Comparison of ENCODE assay signal across 8 cellular contexts in genomic region chr10:105837951-105838350, GRCh38.
DNase-seq lines count a peak whose midpoint lies in the region; ATAC-seq and TF ChIP-seq lines count a peak whose summit lies in the region.

No MANE protein-coding gene starts in this region.

- no peak overlapping the region for H3K4me2 ChIP-seq in SK-N-SH

- no peaks in the 10 kb centered on the region for H3K27me3 Mint-ChIP-seq in stimulated activated naive CD8-positive, alpha-beta T cell treated with anti-CD3 and anti-CD28 coated beads, Interleukin-15, amount 100 ng/mL, for 72 hours

- H3K4me1 ChIP-seq in SK-N-SH (ENCODE audit: control insufficient read depth in 1 of 2, insufficient read depth in 2 of 2, low read depth in 1 of 2, low read length in 1 of 2) = no peaks in the 10 kb centered on the region; a peak in 2 of 4 replicates
- no peaks in the 10 kb centered on the region for H3K4me1 ChIP-seq in left ventricle myocardium inferior

- H3K27me3 ChIP-seq in SK-N-SH (ENCODE audit: insufficient read depth) (no peaks in the 10 kb centered on the region), left ventricle myocardium inferior (ENCODE audit: low read depth) (peaks cover 4% of the 10 kb centered on the region)

- H3K4me3 ChIP-seq in SK-N-SH (ENCODE audit: low read depth in 2 of 2, low read length in 1 of 2) = peak overlapping the region in 1 of 2 experiments; percentile 14; a peak in 1 of 4 replicates
- H3K4me3 ChIP-seq in left ventricle myocardium inferior = peak overlapping the region; percentile 53

- H3K79me2 ChIP-seq in SK-N-SH (ENCODE audit: insufficient read depth) = no peaks in the 10 kb centered on the region

- POLR2A ChIA-PET in SK-N-SH (lab: Yijun Ruan, JAX) (no interaction called here), RWPE1 (lab: Yijun Ruan, JAX; ENCODE audit: low non-redundant PET) (no interaction called here)

- no peak for TF ChIP-seq EP300 in SK-N-SH (IDR thresholded peaks at IDR 0.05; ENCODE audit: borderline replicate concordance in 1 of 2, low read depth in 1 of 2, low read length in 1 of 2)

- intact Hi-C loops in left ventricle myocardium inferior (cut with micrococcal nuclease) = no loop called here

- ATAC-seq in SK-N-SH treated with all-trans-retinoic acid at 6 μM for 48 hours = no peak
- ATAC-seq in HG02973 (IDR thresholded peaks at IDR 0.05; ENCODE audit: unreplicated experiment) = peak; percentile 93
- peak; percentile 94 for ATAC-seq in stimulated activated naive CD8-positive, alpha-beta T cell treated with anti-CD3 and anti-CD28 coated beads, Interleukin-15, amount 100 ng/mL, for 72 hours

- H3K36me3 ChIP-seq in SK-N-SH (replicated peaks in 1 of 2; ENCODE audit: control insufficient read depth in 1 of 2, insufficient read depth in 2 of 2, low read length in 1 of 2) (no peaks in the 10 kb centered on the region), left ventricle myocardium inferior (no peaks in the 10 kb centered on the region)

- TF ChIP-seq CTCF in SK-N-SH (IDR thresholded peaks at IDR 0.05) (no peak), RWPE1 (conservative IDR thresholded peaks at IDR 0.05; ENCODE audit: low read depth) (no peak), left ventricle myocardium inferior (IDR thresholded peaks at IDR 0.05; ENCODE audit: borderline replicate concordance) (no peak)

- no peaks in the 10 kb centered on the region for H3K9me3 ChIP-seq in SK-N-SH
- H3K9me3 ChIP-seq in left ventricle myocardium inferior (replicated peaks) = no peaks in the 10 kb centered on the region

- H3K9me2 ChIP-seq in SK-N-SH = no peaks in the 10 kb centered on the region

- WGBS in SK-N-SH (ENCODE audit: low lambda C conversion rate) = 39% methylated on average over 2 of the region's 2 CpGs

- peak overlapping the region; percentile 27 to 79 for H3K27ac Mint-ChIP-seq in stimulated activated naive CD8-positive, alpha-beta T cell treated with anti-CD3 and anti-CD28 coated beads, Interleukin-15, amount 100 ng/mL, for 72 hours

- peaks cover 13% of the 10 kb centered on the region for H3K4me1 Mint-ChIP-seq in stimulated activated naive CD8-positive, alpha-beta T cell treated with anti-CD3 and anti-CD28 coated beads, Interleukin-15, amount 100 ng/mL, for 72 hours

- no peak overlapping the region for H3K9ac ChIP-seq in SK-N-SH

- no peak for TF ChIP-seq RAD21 in SK-N-SH (IDR thresholded peaks at IDR 0.05; ENCODE audit: low read length)

- H2AFZ ChIP-seq in SK-N-SH (ENCODE audit: low read depth) = no peak overlapping the region

- no peaks in the 10 kb centered on the region for H3K9me3 Mint-ChIP-seq in stimulated activated naive CD8-positive, alpha-beta T cell treated with anti-CD3 and anti-CD28 coated beads, Interleukin-15, amount 100 ng/mL, for 72 hours

- H3K4me3 Mint-ChIP-seq in stimulated activated naive CD8-positive, alpha-beta T cell treated with anti-CD3 and anti-CD28 coated beads, Interleukin-15, amount 100 ng/mL, for 72 hours = peak overlapping the region; percentile 71 to 81

- CTCF ChIA-PET in SK-N-SH (lab: Yijun Ruan, JAX) (no interaction called here), RWPE1 (lab: Yijun Ruan, JAX) (no interaction called here)

- H3F3A ChIP-seq in SK-N-SH (replicated peaks; ENCODE audit: insufficient read depth) = no peaks in the 10 kb centered on the region

- H4K20me1 ChIP-seq in SK-N-SH (ENCODE audit: insufficient read depth) = no peaks in the 10 kb centered on the region

- peak; percentile 10 for DNase-seq in SK-N-SH
- peak; percentile 16 for DNase-seq in RWPE1 (ENCODE audit: low spot score)
- no peak for DNase-seq in left ventricle myocardium inferior
- DNase-seq in stimulated activated naive CD8-positive, alpha-beta T cell treated with anti-CD3 and anti-CD28 coated beads, Interleukin-15, amount 100 ng/mL, for 72 hours = no peak
- no peak for DNase-seq in NCI-H446 treated with DMSO at 0.1 percent for 48 hours (lab: John Stamatoyannopoulos, UW)
- DNase-seq in occipital lobe (lab: John Stamatoyannopoulos, UW) = no peak

- H3K27ac ChIP-seq in SK-N-SH (ENCODE audit: low read depth in 2 of 2, low read length in 1 of 2) (no peak overlapping the region), RWPE1 (no peak overlapping the region), left ventricle myocardium inferior (replicated peaks) (no peak overlapping the region)

TF ChIP-seq in SK-N-SH, 30 proteins besides CTCF, POLR2A, EP300 and RAD21:
- TF ChIP-seq GABPA (IDR thresholded peaks at IDR 0.05; ENCODE audit: low read depth) (no peak), REST (IDR thresholded peaks at IDR 0.05; ENCODE audit: low read depth, low read length) (no peak), NFIC (IDR thresholded peaks at IDR 0.05; ENCODE audit: borderline replicate concordance) (no peak), GATA2 (CRISPR knock-in tag; IDR thresholded peaks at IDR 0.05) (peak; percentile 23; the same call in 1 of the 2 replicates)

TF ChIP-seq in SK-N-SH treated with all-trans-retinoic acid at 6 μM for 48 hours, 23 proteins besides CTCF, POLR2A, EP300 and RAD21 (continues in another document):
- TF ChIP-seq CSDC2 (CRISPR knock-in tag; IDR thresholded peaks at IDR 0.05) (no peak), RARB (CRISPR knock-in tag; IDR thresholded peaks at IDR 0.05) (no peak), SNAI2 (CRISPR knock-in tag; IDR thresholded peaks at IDR 0.05) (no peak), BACH2 (CRISPR knock-in tag; IDR thresholded peaks at IDR 0.05; ENCODE audit: borderline replicate concordance) (no peak), ISL1 (CRISPR knock-in tag; IDR thresholded peaks at IDR 0.05) (no peak), ARNTL (CRISPR knock-in tag; IDR thresholded peaks at IDR 0.05; ENCODE audit: borderline replicate concordance, low read depth) (no peak), CREB5 (CRISPR knock-in tag; IDR thresholded peaks at IDR 0.05; ENCODE audit: low read depth) (no peak), ZC3H10 (CRISPR knock-in tag; IDR thresholded peaks at IDR 0.05) (no peak), ZNF70 (CRISPR knock-in tag; IDR thresholded peaks at IDR 0.05) (no peak), TCF4 (CRISPR knock-in tag; IDR thresholded peaks at IDR 0.05; ENCODE audit: borderline replicate concordance) (no peak), GLIS3 (CRISPR knock-in tag; IDR thresholded peaks at IDR 0.05) (no peak), PATZ1 (CRISPR knock-in tag; IDR thresholded peaks at IDR 0.05; ENCODE audit: borderline replicate concordance) (no peak), TSHZ2 (CRISPR knock-in tag; IDR thresholded peaks at IDR 0.05) (no peak), ZNF565 (CRISPR knock-in tag; conservative IDR thresholded peaks at IDR 0.05; ENCODE audit: low read depth) (no peak)

Comparison
In these comparisons a context has a peak if more than half of its experiments do, and no peak if none do; other contexts are left out.
1. DNase-seq: peak in SK-N-SH (single experiment) and RWPE1 (single experiment); none in left ventricle myocardium inferior (single experiment), stimulated activated naive CD8-positive, alpha-beta T cell treated with anti-CD3 and anti-CD28 coated beads, Interleukin-15, amount 100 ng/mL, for 72 hours (0 of 2), NCI-H446 treated with DMSO at 0.1 percent for 48 hours (single experiment) and occipital lobe (single experiment).